In genomic region chr12:103908877-103909276, GRCh38 we compare ENCODE assay signal across 1 cellular context.
TF ChIP-seq lines count a peak whose summit lies in the region.

No MANE protein-coding gene starts in this region.

TF ChIP-seq in SK-N-SH treated with all-trans-retinoic acid at 6 μM for 48 hours, 23 proteins besides CTCF, POLR2A, EP300 and RAD21 (continued from another document):
- no peak for TF ChIP-seq TSHZ2 (CRISPR knock-in tag; IDR thresholded peaks at IDR 0.05)
- no peak for TF ChIP-seq ARNTL (CRISPR knock-in tag; IDR thresholded peaks at IDR 0.05; ENCODE audit: borderline replicate concordance, low read depth)
- no peak for TF ChIP-seq ZFP30 (CRISPR knock-in tag; IDR thresholded peaks at IDR 0.05)
- TF ChIP-seq SNAI2 (CRISPR knock-in tag; IDR thresholded peaks at IDR 0.05), result no peak
- TF ChIP-seq TOX (CRISPR knock-in tag; IDR thresholded peaks at IDR 0.05; ENCODE audit: borderline replicate concordance), result no peak
- TF ChIP-seq BACH2 (CRISPR knock-in tag; IDR thresholded peaks at IDR 0.05; ENCODE audit: borderline replicate concordance), result no peak
- no peak for TF ChIP-seq CSDC2 (CRISPR knock-in tag; IDR thresholded peaks at IDR 0.05)
- no peak for TF ChIP-seq ZNF8 (CRISPR knock-in tag; IDR thresholded peaks at IDR 0.05)
- TF ChIP-seq ZFP3 (CRISPR knock-in tag; IDR thresholded peaks at IDR 0.05), result no peak
- no peak for TF ChIP-seq GLIS3 (CRISPR knock-in tag; IDR thresholded peaks at IDR 0.05)
- TF ChIP-seq TCF4 (CRISPR knock-in tag; IDR thresholded peaks at IDR 0.05; ENCODE audit: borderline replicate concordance), result no peak
- no peak for TF ChIP-seq POU6F1 (CRISPR knock-in tag; IDR thresholded peaks at IDR 0.05; ENCODE audit: borderline replicate concordance, low read depth)
- no peak for TF ChIP-seq OSR1 (CRISPR knock-in tag; IDR thresholded peaks at IDR 0.05)
- TF ChIP-seq ZNF70 (CRISPR knock-in tag; IDR thresholded peaks at IDR 0.05), result no peak
- TF ChIP-seq ZNF565 (CRISPR knock-in tag; conservative IDR thresholded peaks at IDR 0.05; ENCODE audit: low read depth), result no peak
- no peak for TF ChIP-seq ZC3H10 (CRISPR knock-in tag; IDR thresholded peaks at IDR 0.05)
